Comparison of ENCODE assay signal across 25 cellular contexts in genomic region chr3:185268194-185268809, GRCh38.
"Had no signal": no experiment of that assay in that cellular context is flagged by ENCODE, and none has a peak within 500 bp of the region (broad histone marks: within the 10 kb centered on the region; RNA-seq: fewer than 3 reads in every experiment).

No MANE protein-coding gene starts in this region.

- H3K9me3 ChIP-seq: colonic mucosa, left lung, ovary, psoas muscle, sigmoid colon, spleen, testis, tibial artery had no signal

- H3K4me1 Mint-ChIP-seq: naive thymus-derived CD8-positive, alpha-beta T cell; stimulated activated memory B cell treated with anti-CD40 and anti-IgM and Interleukin-4, amounts not matched to agents 10 μg/mL and 1 μg/mL and 100 μg/mL, for 72 hours had no signal

- ATAC-seq: left lung; naive thymus-derived CD8-positive, alpha-beta T cell; psoas muscle; right cardiac atrium; stimulated activated memory B cell treated with anti-CD40 and anti-IgM and Interleukin-4, amounts not matched to agents 10 μg/mL and 1 μg/mL and 100 μg/mL, for 72 hours; stimulated activated naive CD8-positive, alpha-beta T cell treated with anti-CD3 and anti-CD28 coated beads, Interleukin-15, Interleukin-2, amounts not matched to agents 100 U/mL and 50 U/mL, for 24 hours had no signal

- DNase-seq: colonic mucosa; effector CD8-positive, alpha-beta T cell; left lung; mesenchymal stem cell; midbrain; naive thymus-derived CD8-positive, alpha-beta T cell; nephron progenitor cell; occipital lobe; ovary; posterior cingulate gyrus; psoas muscle; right cardiac atrium; sigmoid colon; spleen; stimulated activated CD4-positive, alpha-beta T cell treated with anti-CD3 and anti-CD28 coated beads, Interleukin-4, amount 100 ng/mL, for 4 hours; stimulated activated naive CD8-positive, alpha-beta T cell treated with anti-CD3 and anti-CD28 coated beads, Interleukin-15, Interleukin-2, amounts not matched to agents 100 U/mL and 50 U/mL, for 24 hours; substantia nigra; testis; tibial artery had no signal

- H3K36me3 ChIP-seq: colonic mucosa, left lung, ovary, sigmoid colon, spleen, tibial artery had no signal

- H3K4me1 ChIP-seq: colonic mucosa, left lung, psoas muscle, sigmoid colon, spleen, testis, tibial artery had no signal

- H3K4me3 ChIP-seq: colonic mucosa, left lung, ovary, psoas muscle, sigmoid colon, spleen, testis, tibial artery had no signal

- H3K27ac ChIP-seq: colonic mucosa, left lung, ovary, psoas muscle, sigmoid colon, spleen, testis, tibial artery had no signal

- H3K36me3 Mint-ChIP-seq: naive thymus-derived CD8-positive, alpha-beta T cell; stimulated activated memory B cell treated with anti-CD40 and anti-IgM and Interleukin-4, amounts not matched to agents 10 μg/mL and 1 μg/mL and 100 μg/mL, for 72 hours; type B pancreatic cell had no signal

- H3K9me3 Mint-ChIP-seq: dendritic cell treated with granulocyte-macrophage colony-stimulating factor and Interleukin-4, amounts not matched to agents 40 ng/mL and 50 ng/mL, for 4 days; nephron progenitor cell; stimulated activated memory B cell treated with anti-CD40 and anti-IgM and Interleukin-4, amounts not matched to agents 10 μg/mL and 1 μg/mL and 100 μg/mL, for 72 hours; type B pancreatic cell had no signal

- FAIRE-seq: endothelial cell of umbilical vein, frontal cortex, keratinocyte had no signal

- H3K4me3 Mint-ChIP-seq: dendritic cell treated with granulocyte-macrophage colony-stimulating factor and Interleukin-4, amounts not matched to agents 40 ng/mL and 50 ng/mL, for 4 days; naive thymus-derived CD8-positive, alpha-beta T cell; nephron progenitor cell; stimulated activated memory B cell treated with anti-CD40 and anti-IgM and Interleukin-4, amounts not matched to agents 10 μg/mL and 1 μg/mL and 100 μg/mL, for 72 hours; type B pancreatic cell had no signal

- H3K27me3 ChIP-seq: colonic mucosa, ovary, testis had no signal

- H3K27ac Mint-ChIP-seq: dendritic cell treated with granulocyte-macrophage colony-stimulating factor and Interleukin-4, amounts not matched to agents 40 ng/mL and 50 ng/mL, for 4 days; nephron progenitor cell; stimulated activated memory B cell treated with anti-CD40 and anti-IgM and Interleukin-4, amounts not matched to agents 10 μg/mL and 1 μg/mL and 100 μg/mL, for 72 hours; type B pancreatic cell had no signal
